22 cellular contexts compared by ENCODE assay signal in the genomic region with DNA sequence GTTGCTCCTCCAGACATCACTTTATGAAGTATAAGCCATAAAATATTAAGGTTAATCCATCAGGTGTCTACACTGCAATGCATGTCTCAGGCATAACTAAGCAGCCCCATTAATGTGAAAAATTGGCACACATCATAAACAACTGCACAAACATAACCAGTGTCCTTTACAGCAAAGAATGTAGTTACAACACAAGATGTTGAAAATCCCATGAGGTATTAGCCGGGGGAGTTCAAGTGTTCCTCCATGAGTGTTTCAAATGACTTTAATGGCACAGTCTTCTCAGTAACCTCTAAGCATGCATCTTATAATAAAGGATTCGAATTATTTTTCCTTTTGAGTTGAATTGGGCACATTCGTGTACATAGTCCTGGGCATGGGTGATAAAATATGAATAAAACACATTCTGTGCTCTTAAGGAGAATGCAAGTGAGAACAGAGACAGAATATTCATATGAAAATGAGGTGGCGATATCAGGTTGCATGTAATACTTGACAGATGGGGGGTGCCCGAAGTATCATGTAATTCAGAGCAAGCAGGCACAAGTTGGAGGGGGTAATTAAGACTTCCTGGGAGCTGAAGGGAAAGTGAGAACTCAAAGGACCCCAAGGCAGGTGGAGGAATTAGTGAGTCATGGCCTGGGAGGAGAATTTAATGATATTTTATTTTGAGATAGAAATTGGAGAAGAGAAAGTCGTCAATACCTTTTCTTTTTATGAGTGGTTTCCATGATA. TPM values are rescaled to one million over a fixed set of nuclear protein-coding genes. Genes with fewer than 3 reads are reported as not detected.
DNase-seq lines count a peak whose midpoint lies in the region; ATAC-seq and TF ChIP-seq lines count a peak whose summit lies in the region.
"Had no signal": no experiment of that assay in that cellular context is flagged by ENCODE, and none has a peak within 500 bp of the region (broad histone marks: within the 10 kb centered on the region; RNA-seq: fewer than 3 reads in every experiment).

No MANE protein-coding gene starts in this region.

- H3K27me3 ChIP-seq in foreskin keratinocyte, result no peaks in the 10 kb centered on the region
- H3K27me3 ChIP-seq: BE2C, Peyer's patch had no signal

- POLR2A ChIA-PET in naive thymus-derived CD8-positive, alpha-beta T cell (lab: Charles Lee), result no interaction called here

- TF ChIP-seq CTCF in foreskin keratinocyte (conservative IDR thresholded peaks at IDR 0.05) (no peak), progenitor cell of endocrine pancreas (IDR thresholded peaks at IDR 0.05; ENCODE audit: unreplicated experiment) (no peak)

- peaks cover 4% of the 10 kb centered on the region for H3K9me3 Mint-ChIP-seq in stimulated activated effector memory CD8-positive, alpha-beta T cell treated with anti-CD3 and anti-CD28 coated beads, Interleukin-12 subunit alpha, Interleukin-12 subunit beta, amount 100 ng/mL, for 72 hours
- no peaks in the 10 kb centered on the region for H3K9me3 Mint-ChIP-seq in progenitor cell of endocrine pancreas (ENCODE audit: low read depth)
- H3K9me3 Mint-ChIP-seq in naive thymus-derived CD8-positive, alpha-beta T cell, result peaks cover 0 to 37% (median 2%) of the 10 kb centered on the region in 9 donors
- H3K9me3 Mint-ChIP-seq: H9 had no signal

- no peaks in the 10 kb centered on the region for H3K4me1 ChIP-seq in foreskin keratinocyte
- H3K4me1 ChIP-seq: BE2C, Peyer's patch had no signal

- no peak overlapping the region for H3K27ac Mint-ChIP-seq in stimulated activated effector memory CD8-positive, alpha-beta T cell treated with anti-CD3 and anti-CD28 coated beads, Interleukin-12 subunit alpha, Interleukin-12 subunit beta, amount 100 ng/mL, for 72 hours
- H3K27ac Mint-ChIP-seq in progenitor cell of endocrine pancreas, result no peak overlapping the region
- no peak overlapping the region for H3K27ac Mint-ChIP-seq in naive thymus-derived CD8-positive, alpha-beta T cell
- H3K27ac Mint-ChIP-seq: CD4-positive, CD25-positive, alpha-beta regulatory T cell; H9 had no signal

- H3K36me3 Mint-ChIP-seq in stimulated activated effector memory CD8-positive, alpha-beta T cell treated with anti-CD3 and anti-CD28 coated beads, Interleukin-12 subunit alpha, Interleukin-12 subunit beta, amount 100 ng/mL, for 72 hours, result no peaks in the 10 kb centered on the region
- H3K36me3 Mint-ChIP-seq in progenitor cell of endocrine pancreas (ENCODE audit: insufficient read depth), result no peaks in the 10 kb centered on the region
- peaks cover 0 to 5% (median 0%) of the 10 kb centered on the region in 3 donors for H3K36me3 Mint-ChIP-seq in naive thymus-derived CD8-positive, alpha-beta T cell
- H3K36me3 Mint-ChIP-seq: CD4-positive, CD25-positive, alpha-beta regulatory T cell had no signal

- DNase-seq in DMS79 treated with DMSO at 0.1 percent for 48 hours (lab: John Stamatoyannopoulos, UW) (peak; percentile 44), NCI-H2107 (lab: John Stamatoyannopoulos, UW) (peak; percentile 32), NCI-H526 (lab: John Stamatoyannopoulos, UW) (peak; percentile 54 to 55), foreskin keratinocyte (peak; percentile 33 to 49), progenitor cell of endocrine pancreas (ENCODE audit: low spot score, unreplicated experiment) (no peak), NCI-H446 (lab: John Stamatoyannopoulos, UW) (no peak)
- DNase-seq in stimulated activated effector memory CD8-positive, alpha-beta T cell treated with anti-CD3 and anti-CD28 coated beads, Interleukin-12 subunit alpha, Interleukin-12 subunit beta, amount 100 ng/mL, for 72 hours (ENCODE audit: low spot score in 2 of 2), result no peak
- DNase-seq in naive thymus-derived CD8-positive, alpha-beta T cell, result no peak
- DNase-seq: BE2C; CD4-positive, CD25-positive, alpha-beta regulatory T cell; COR-L47; DMS53; H9; IMR-90; Karpas-422; NCI-H187; Peyer's patch; Right ventricle myocardium superior; SW 1271; T-helper 2 cell had no signal

- no peak overlapping the region for H3K4me3 Mint-ChIP-seq in stimulated activated effector memory CD8-positive, alpha-beta T cell treated with anti-CD3 and anti-CD28 coated beads, Interleukin-12 subunit alpha, Interleukin-12 subunit beta, amount 100 ng/mL, for 72 hours
- H3K4me3 Mint-ChIP-seq in progenitor cell of endocrine pancreas (ENCODE audit: low read depth), result no peak overlapping the region
- no peak overlapping the region for H3K4me3 Mint-ChIP-seq in naive thymus-derived CD8-positive, alpha-beta T cell
- H3K4me3 Mint-ChIP-seq: CD4-positive, CD25-positive, alpha-beta regulatory T cell; H9 had no signal

- H3K27me3 Mint-ChIP-seq in progenitor cell of endocrine pancreas, result no peaks in the 10 kb centered on the region
- no peaks in the 10 kb centered on the region for H3K27me3 Mint-ChIP-seq in naive thymus-derived CD8-positive, alpha-beta T cell
- H3K27me3 Mint-ChIP-seq: CD4-positive, CD25-positive, alpha-beta regulatory T cell had no signal

- no peaks in the 10 kb centered on the region for H3K4me1 Mint-ChIP-seq in stimulated activated effector memory CD8-positive, alpha-beta T cell treated with anti-CD3 and anti-CD28 coated beads, Interleukin-12 subunit alpha, Interleukin-12 subunit beta, amount 100 ng/mL, for 72 hours
- no peaks in the 10 kb centered on the region for H3K4me1 Mint-ChIP-seq in progenitor cell of endocrine pancreas (ENCODE audit: low read depth)
- no peaks in the 10 kb centered on the region for H3K4me1 Mint-ChIP-seq in naive thymus-derived CD8-positive, alpha-beta T cell
- H3K4me1 Mint-ChIP-seq: CD4-positive, CD25-positive, alpha-beta regulatory T cell had no signal

- H3K27ac ChIP-seq in foreskin keratinocyte, result no peak overlapping the region
- H3K27ac ChIP-seq: Peyer's patch had no signal

- peak; percentile 7 for ATAC-seq in foreskin keratinocyte
- ATAC-seq in stimulated activated effector memory CD8-positive, alpha-beta T cell treated with anti-CD3 and anti-CD28 coated beads, Interleukin-12 subunit alpha, Interleukin-12 subunit beta, amount 100 ng/mL, for 72 hours, result no peak
- no peak for ATAC-seq in naive thymus-derived CD8-positive, alpha-beta T cell

RNA-seq across cellular contexts. Expression of a gene that starts 18.2 kb away (rescaled TPM):
- total RNA-seq in foreskin keratinocyte (not detected in 2 replicates), progenitor cell of endocrine pancreas (not detected in 2 replicates)
- not detected in 2 replicates for polyA plus RNA-seq in foreskin keratinocyte
- total RNA-seq in naive thymus-derived CD8-positive, alpha-beta T cell, result not detected
- not detected for polyA plus RNA-seq in naive thymus-derived CD8-positive, alpha-beta T cell
- total RNA-seq: CD4-positive, CD25-positive, alpha-beta regulatory T cell; H9; IMR-90; MCF 10A; NCI-H460; Peyer's patch; Right ventricle myocardium superior had no signal
- polyA plus RNA-seq: CD4-positive, CD25-positive, alpha-beta regulatory T cell; IMR-90 had no signal

Comparison
In these comparisons a context has a peak if more than half of its experiments do, and no peak if none do; other contexts are left out.
1. DNase-seq: peak in DMS79 treated with DMSO at 0.1 percent for 48 hours (single experiment), NCI-H2107 (single experiment), NCI-H526 (2 of 2) and foreskin keratinocyte (2 of 2); none in stimulated activated effector memory CD8-positive, alpha-beta T cell treated with anti-CD3 and anti-CD28 coated beads, Interleukin-12 subunit alpha, Interleukin-12 subunit beta, amount 100 ng/mL, for 72 hours (0 of 2), progenitor cell of endocrine pancreas (single experiment), naive thymus-derived CD8-positive, alpha-beta T cell (0 of 10) and NCI-H446 (0 of 2).